14 cellular contexts compared by ENCODE assay signal in genomic region chr12:98401427-98401826, GRCh38.
DNase-seq lines count a peak whose midpoint lies in the region; ATAC-seq and TF ChIP-seq lines count a peak whose summit lies in the region.
"Had no signal": no experiment of that assay in that cellular context is flagged by ENCODE, and none has a peak within 500 bp of the region (broad histone marks: within the 10 kb centered on the region; RNA-seq: fewer than 3 reads in every experiment).

No MANE protein-coding gene starts in this region.

- H2AFZ ChIP-seq in HCT116 (ENCODE audit: low read depth, low read length, poor library complexity, severe bottlenecking) = peak overlapping the region; percentile 59
- H2AFZ ChIP-seq in GM23338 = no peak overlapping the region

- 0 out of 4 replicates have a peak, but pooled peaks cover 0 to 2% of the 10 kb centered on the region in 2 experiments for H3K9me3 ChIP-seq in HCT116 (ENCODE audit: control insufficient read depth in 1 of 2, insufficient read depth in 1 of 2, low read depth in 1 of 2, low read length in 2 of 2)
- H3K9me3 ChIP-seq: vagina had no signal

- TF ChIP-seq POLR2A in HCT116 (IDR thresholded peaks at IDR 0.05; ENCODE audit: borderline replicate concordance, extremely low read depth, insufficient read depth, insufficient read length) = no peak

- POLR2A ChIA-PET in HCT116 (lab: Charles Lee) = no interaction called here

- peak overlapping the region; percentile 88 for H3K27ac ChIP-seq in HCT116 (ENCODE audit: low read depth, low read length)
- no peak overlapping the region for H3K27ac ChIP-seq in GM23338 (ENCODE audit: low read depth)
- H3K27ac ChIP-seq: C4-2B, vagina had no signal

- DNase-seq in DMS79 treated with DMSO at 0.1 percent for 48 hours (lab: John Stamatoyannopoulos, UW) (peak; percentile 83), HCT116 (ENCODE audit: low read depth, low spot score) (no peak), NCI-H1092 treated with DMSO at 0.1 percent for 48 hours (lab: John Stamatoyannopoulos, UW) (peak; percentile 41), kidney epithelial cell (ENCODE audit: low read depth) (peak; percentile 41), T-helper 2 cell (no peak), GM23338 (ENCODE audit: low spot score) (no peak)
- DNase-seq: activated CD4-positive, CD25-positive, alpha-beta regulatory T cell treated with anti-CD3 and anti-CD28 coated beads, Interleukin-2, amount 50 U/mL, for 72 hours; activated effector memory CD4-positive, alpha-beta T cell treated with Interleukin-2 at 50 U/mL for 16 hours; SHP77 treated with DMSO at 0.1 percent for 48 hours had no signal

- no peak overlapping the region for H3K27ac Mint-ChIP-seq in GM23338

- H3K4me1 ChIP-seq in HCT116 (ENCODE audit: control insufficient read depth in 1 of 2, insufficient read depth in 2 of 2, low read length in 2 of 2) = peaks cover 69 to 81% of the 10 kb centered on the region in 2 experiments
- peaks cover 33% of the 10 kb centered on the region for H3K4me1 ChIP-seq in GM23338 (ENCODE audit: insufficient read depth)
- H3K4me1 ChIP-seq: vagina had no signal

- H3K9ac ChIP-seq in HCT116 (ENCODE audit: low read length) = peak overlapping the region; percentile 26; the same call in 1 of the 2 replicates

- no TSS peak for BruUV-seq in HCT116 (replicated peaks; lab: Mats Ljungman, UMichigan)

- H3K27me3 ChIP-seq in HCT116 (ENCODE audit: insufficient read depth, low read length) = no peaks in the 10 kb centered on the region
- no peaks in the 10 kb centered on the region for H3K27me3 ChIP-seq in kidney epithelial cell (ENCODE audit: control insufficient read depth, insufficient read depth, low read length)
- H3K27me3 ChIP-seq in GM23338 (ENCODE audit: insufficient read depth) = no peaks in the 10 kb centered on the region
- H3K27me3 ChIP-seq: vagina had no signal

- H3K4me1 Mint-ChIP-seq in GM23338 = peaks cover 49% of the 10 kb centered on the region

- H3K4me3 ChIP-seq in HCT116 (replicated peaks in 1 of 2; ENCODE audit: low read depth in 1 of 2, low read length in 2 of 2) = peak overlapping the region; percentile 16 to 20
- H3K4me3 ChIP-seq in kidney epithelial cell (ENCODE audit: low read depth, low read length) = no peak overlapping the region
- H3K4me3 ChIP-seq in GM23338 = no peak overlapping the region
- H3K4me3 ChIP-seq: vagina had no signal

- no peak for TF ChIP-seq RAD21 in HCT116 (IDR thresholded peaks at IDR 0.05; ENCODE audit: low read depth)

- RAD21 ChIA-PET in HCT116 (lab: Charles Lee; ENCODE audit: low non-redundant PET in 1 of 2, low total read pairs in 2 of 2, uncharacterized antibody in 2 of 2, unreplicated experiment in 2 of 2) = no interaction called here

- H3K36me3 ChIP-seq in HCT116 (ENCODE audit: control insufficient read depth in 1 of 2, insufficient read depth in 2 of 2, low read length in 2 of 2) (no peaks in the 10 kb centered on the region), kidney epithelial cell (ENCODE audit: control insufficient read depth, insufficient read depth, low read length) (no peaks in the 10 kb centered on the region), GM23338 (ENCODE audit: insufficient read depth) (no peaks in the 10 kb centered on the region)
- H3K36me3 ChIP-seq: vagina had no signal

- H3F3A ChIP-seq in GM23338 (replicated peaks; ENCODE audit: low read depth) = no peaks in the 10 kb centered on the region

- intact Hi-C loops in HCT116 (cut with micrococcal nuclease) = no loop called here

- no peak overlapping the region for H3K4me3 Mint-ChIP-seq in GM23338
- H3K4me3 Mint-ChIP-seq: central memory CD8-positive, alpha-beta T cell had no signal

- H3K9me2 ChIP-seq in HCT116 (ENCODE audit: insufficient read depth) = no peaks in the 10 kb centered on the region
- H3K9me2 ChIP-seq in GM23338 (ENCODE audit: insufficient read depth) = peaks cover 20% of the 10 kb centered on the region

- peaks cover 3% of the 10 kb centered on the region for H3K27me3 Mint-ChIP-seq in GM23338 (ENCODE audit: insufficient read depth, low read depth, poor library complexity)
- H3K27me3 Mint-ChIP-seq: central memory CD8-positive, alpha-beta T cell had no signal

- CTCF ChIA-PET in HCT116 (lab: Charles Lee) = interaction anchor here (1.2 kb wide), 1 partner anchor 16 kb away, joined by 3 read pairs; no protein-coding TSS in a partner anchor

- H3K4me2 ChIP-seq in HCT116 (ENCODE audit: low read length) (peak overlapping the region; percentile 65), GM23338 (no peak overlapping the region)

- H3K36me3 Mint-ChIP-seq in GM23338 (ENCODE audit: low read depth) = peaks cover 2% of the 10 kb centered on the region; the same call in 1 of the 3 replicates

- TF ChIP-seq CTCF in HCT116 (IDR thresholded peaks at IDR 0.05 in 2 of 3, conservative IDR thresholded peaks at IDR 0.05 in 1 of 3; ENCODE audit: borderline replicate concordance in 1 of 3, insufficient read depth in 1 of 3, low read depth in 2 of 3, low read length in 2 of 3) (no peak), kidney epithelial cell (IDR thresholded peaks at IDR 0.05; ENCODE audit: insufficient read depth, low read length, poor library complexity, severe bottlenecking) (no peak), GM23338 (conservative IDR thresholded peaks at IDR 0.05; ENCODE audit: low read depth in 2 of 2) (no peak)

- H4K20me1 ChIP-seq in HCT116 (ENCODE audit: insufficient read depth) (no peaks in the 10 kb centered on the region), GM23338 (replicated peaks; ENCODE audit: insufficient read depth) (no peaks in the 10 kb centered on the region)

- ATAC-seq in HCT116 = peak; percentile 16
- ATAC-seq in HG02610 (IDR thresholded peaks at IDR 0.05; ENCODE audit: unreplicated experiment) = no peak
- ATAC-seq in GM23338 = no peak
- ATAC-seq in HG03565 (IDR thresholded peaks at IDR 0.05; ENCODE audit: unreplicated experiment) = no peak

- H3K9me3 Mint-ChIP-seq in GM23338 = peaks cover 4% of the 10 kb centered on the region; the same call in 1 of the 3 replicates
- H3K9me3 Mint-ChIP-seq: central memory CD8-positive, alpha-beta T cell had no signal

- H3K79me2 ChIP-seq in HCT116 (ENCODE audit: insufficient read depth, low read length) (no peaks in the 10 kb centered on the region), GM23338 (replicated peaks; ENCODE audit: insufficient read depth) (no peaks in the 10 kb centered on the region)

TF ChIP-seq in HCT116, 20 proteins besides CTCF, POLR2A, EP300 and RAD21:
- TF ChIP-seq EZH2 (IDR thresholded peaks at IDR 0.05) (no peak), SP1 (IDR thresholded peaks at IDR 0.05; ENCODE audit: low read depth) (peak; percentile 64), POLR2AphosphoS5 (IDR thresholded peaks at IDR 0.05; ENCODE audit: low read depth, low read length) (0 out of 2 replicates have a peak, but pooled peaks have one; percentile 25), SIN3A (IDR thresholded peaks at IDR 0.05; ENCODE audit: low read depth) (no peak), MAX (IDR thresholded peaks at IDR 0.05) (peak; percentile 38; the same call in 1 of the 2 replicates), SRF (IDR thresholded peaks at IDR 0.05; ENCODE audit: low read depth) (0 out of 2 replicates have a peak, but pooled peaks have one; percentile 13), JUND (IDR thresholded peaks at IDR 0.05) (peak; percentile 31; the same call in 1 of the 2 replicates), CBX3 (IDR thresholded peaks at IDR 0.05; ENCODE audit: low read depth) (peak; percentile 26; the same call in 1 of the 2 replicates)
TF ChIP-seq in HCT116: peak in this region for 6.

TF ChIP-seq in GM23338, 12 proteins besides CTCF, POLR2A, EP300 and RAD21 (continues in another document):
- TF ChIP-seq JUNB (IDR thresholded peaks at IDR 0.05; ENCODE audit: unreplicated experiment) = no peak
- no peak for TF ChIP-seq REST (IDR thresholded peaks at IDR 0.05; ENCODE audit: unreplicated experiment)

Comparison
In these comparisons a context has a peak if more than half of its experiments do, and no peak if none do; other contexts are left out.
1. DNase-seq: peak in DMS79 treated with DMSO at 0.1 percent for 48 hours (single experiment), NCI-H1092 treated with DMSO at 0.1 percent for 48 hours (single experiment) and kidney epithelial cell (single experiment); none in HCT116 (single experiment), T-helper 2 cell (0 of 5) and GM23338 (single experiment).
2. H3K4me3 ChIP-seq: peak in HCT116 (2 of 2); none in kidney epithelial cell (single experiment) and GM23338 (single experiment).